ENCODE assay signal across 11 cellular contexts in the genomic region with DNA sequence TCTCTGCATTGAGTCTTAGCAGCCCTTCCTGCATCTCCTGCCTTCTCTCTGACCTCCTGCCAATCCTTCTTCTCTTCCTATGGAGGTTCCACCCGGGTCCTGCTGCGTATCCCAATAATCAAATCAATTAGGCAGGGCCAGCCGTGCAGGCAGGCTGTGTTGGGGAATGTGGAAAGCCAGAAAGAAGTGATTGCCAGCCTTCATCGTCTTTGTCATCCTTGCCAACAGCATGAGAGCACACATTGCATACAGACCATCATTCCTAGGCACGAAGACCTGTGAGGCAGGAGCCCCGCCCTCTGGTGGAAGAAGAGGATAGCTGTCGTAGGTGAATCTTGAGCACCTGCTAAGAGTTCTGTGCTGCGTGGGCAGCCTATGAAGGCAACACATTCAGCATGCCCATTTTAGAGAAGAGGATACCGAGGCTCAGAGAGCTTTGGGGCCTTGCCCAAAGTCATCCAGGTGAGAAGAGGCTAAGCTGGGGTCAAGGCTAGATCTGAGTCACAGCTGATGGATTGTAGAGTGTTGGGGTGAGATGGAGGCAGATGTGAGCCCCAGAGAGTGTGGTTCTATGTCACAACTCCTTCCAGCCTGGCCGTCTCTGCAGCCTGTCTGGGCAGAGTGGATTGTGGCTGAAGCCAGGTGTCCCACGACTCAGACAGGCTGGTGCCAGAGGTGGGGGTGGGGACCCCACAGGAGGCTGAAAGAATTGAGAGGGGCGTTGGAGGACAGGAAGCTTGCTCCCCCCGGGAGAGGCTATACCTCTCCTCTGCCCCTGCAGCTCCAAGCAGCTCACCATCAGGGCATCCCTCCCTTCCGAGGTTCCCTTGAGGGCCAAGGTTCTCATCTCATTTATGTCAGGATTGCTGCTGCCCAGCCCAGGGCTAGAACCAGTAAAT. TPM values are rescaled to one million over a fixed set of nuclear protein-coding genes. Genes with fewer than 3 reads are reported as not detected.
DNase-seq lines count a peak whose midpoint lies in the region; TF ChIP-seq lines count a peak whose summit lies in the region.
"Had no signal": no experiment of that assay in that cellular context is flagged by ENCODE, and none has a peak within 500 bp of the region (broad histone marks: within the 10 kb centered on the region; RNA-seq: fewer than 3 reads in every experiment).

No MANE protein-coding gene starts in this region.

- no peaks in the 10 kb centered on the region for H3K9me3 ChIP-seq in mammary epithelial cell (replicated peaks; ENCODE audit: insufficient read depth, low read length)
- no peaks in the 10 kb centered on the region for H3K9me3 ChIP-seq in mesenchymal stem cell (ENCODE audit: control insufficient read depth, low read length)

- H3K4me1 ChIP-seq in mammary epithelial cell (ENCODE audit: insufficient read depth, low read length) (no peaks in the 10 kb centered on the region), mesenchymal stem cell (ENCODE audit: control insufficient read depth, insufficient read depth, low read depth, low read length) (peaks cover 34% of the 10 kb centered on the region)

- no peak overlapping the region for H4K8ac ChIP-seq in mesenchymal stem cell (ENCODE audit: low read length)

- intact Hi-C loops in mammary epithelial cell (cut with micrococcal nuclease), result loop anchor here (1.0 kb wide), 1 partner anchor 54 kb away; no protein-coding TSS in a partner anchor

- no TSS peak for BruUV-seq in mammary epithelial cell (replicated peaks; lab: Mats Ljungman, UMichigan)

- H3K27me3 ChIP-seq in mammary epithelial cell (ENCODE audit: insufficient read depth, low read length) (peaks cover 4% of the 10 kb centered on the region), mesenchymal stem cell (ENCODE audit: control insufficient read depth in 1 of 2, insufficient read depth in 1 of 2, low read length in 2 of 2) (no peaks in the 10 kb centered on the region)

- in situ Hi-C loops in mammary epithelial cell (cut with MboI; ENCODE audit: low sequenced_read_pairs in 2 of 2), result no loop called here

- CTCF ChIA-PET in mammary epithelial cell (lab: Charles Lee; ENCODE audit: low non-redundant PET), result no interaction called here

- no peaks in the 10 kb centered on the region for H4K20me1 ChIP-seq in mammary epithelial cell (ENCODE audit: insufficient read depth, low read length)

- H2AFZ ChIP-seq in mammary epithelial cell (ENCODE audit: low read depth, low read length), result no peak overlapping the region
- no peak overlapping the region for H2AFZ ChIP-seq in mesenchymal stem cell (ENCODE audit: low read depth, low read length)

- no peak overlapping the region for H2BK15ac ChIP-seq in mesenchymal stem cell (ENCODE audit: low read depth, poor library complexity, severe bottlenecking)

- no peaks in the 10 kb centered on the region for H3K36me3 ChIP-seq in mammary epithelial cell (ENCODE audit: insufficient read depth, low read length)
- peaks cover 13 to 21% of the 10 kb centered on the region in 2 experiments for H3K36me3 ChIP-seq in mesenchymal stem cell (ENCODE audit: control insufficient read depth in 1 of 2, insufficient read depth in 2 of 2, low read depth in 1 of 2, low read length in 2 of 2)

- DNase-seq in SHP77 (lab: John Stamatoyannopoulos, UW) (peak; percentile 10 to 33), SHP77 treated with DMSO at 0.1 percent for 48 hours (lab: John Stamatoyannopoulos, UW) (no peak), HT-29 (ENCODE audit: low spot score) (peak; percentile 29), mammary epithelial cell (peak; percentile 19), amygdala (lab: John Stamatoyannopoulos, UW) (no peak), MV-4-11 (lab: John Stamatoyannopoulos, UW) (no peak), mesenchymal stem cell (no peak)
- peak; percentile 16 for DNase-seq in stimulated activated CD8-positive, alpha-beta memory T cell treated with anti-CD3 and anti-CD28 coated beads, Interleukin-4, amount 100 ng/mL, for 48 hours
- DNase-seq: CD4-positive, CD25-positive, alpha-beta regulatory T cell; effector memory CD8-positive, alpha-beta T cell; NCI-H2171 had no signal

- H3K14ac ChIP-seq in mesenchymal stem cell (ENCODE audit: low read length in 2 of 2), result peak overlapping the region in 1 of 2 experiments; percentile 18

- H2BK12ac ChIP-seq in mesenchymal stem cell (ENCODE audit: low read length in 2 of 2), result no peak overlapping the region

- H3K27ac ChIP-seq in mammary epithelial cell (ENCODE audit: insufficient read depth, low read depth, low read length) (no peak overlapping the region), mesenchymal stem cell (ENCODE audit: low read length, poor library complexity, severe bottlenecking) (no peak overlapping the region)

- no peaks in the 10 kb centered on the region for H3K79me2 ChIP-seq in mammary epithelial cell (ENCODE audit: insufficient read depth, low read length)

- no peak overlapping the region for H2AK5ac ChIP-seq in mesenchymal stem cell (ENCODE audit: low read length, severe bottlenecking)

- H3K4me2 ChIP-seq in mammary epithelial cell (ENCODE audit: insufficient read depth, low read depth, low read length) (no peak overlapping the region), mesenchymal stem cell (ENCODE audit: low read length, poor library complexity, severe bottlenecking) (no peak overlapping the region)

- 76% methylated on average over 12 of the region's 14 CpGs for WGBS in mammary epithelial cell (ENCODE audit: low coverage, missing lambda C conversion rate)
- 82% methylated on average over 12 of the region's 14 CpGs for WGBS in mesenchymal stem cell

- no peak overlapping the region for H4K91ac ChIP-seq in mesenchymal stem cell (ENCODE audit: low read length)

- peaks cover 38% of the 10 kb centered on the region for H3K79me1 ChIP-seq in mesenchymal stem cell (replicated peaks; ENCODE audit: low read length, poor library complexity, severe bottlenecking)

- no peak overlapping the region for H3K9ac ChIP-seq in mammary epithelial cell (ENCODE audit: insufficient read depth, low read length)
- H3K9ac ChIP-seq in mesenchymal stem cell (ENCODE audit: low read length), result no peak overlapping the region

- no peak overlapping the region for H2BK5ac ChIP-seq in mesenchymal stem cell (ENCODE audit: low read depth, low read length, poor library complexity, severe bottlenecking)

- no peak overlapping the region for H3K4ac ChIP-seq in mesenchymal stem cell (ENCODE audit: low read depth in 1 of 2, low read length in 2 of 2)

- no peak overlapping the region for H3K18ac ChIP-seq in mesenchymal stem cell (ENCODE audit: low read depth in 1 of 2, low read length in 2 of 2)

- peak; percentile 31 to 34 for TF ChIP-seq CTCF in mammary epithelial cell (conservative IDR thresholded peaks at IDR 0.05 in 1 of 2, IDR thresholded peaks at IDR 0.05 in 1 of 2; ENCODE audit: extremely low read depth in 1 of 2, insufficient read depth in 1 of 2, low read depth in 1 of 2, low read length in 2 of 2)

- peak overlapping the region in 1 of 2 experiments; percentile 36 for H3K23ac ChIP-seq in mesenchymal stem cell (ENCODE audit: low read length in 2 of 2)

- no peak overlapping the region for H3K4me3 ChIP-seq in mammary epithelial cell (replicated peaks in 1 of 3; ENCODE audit: insufficient read depth in 1 of 3, low read depth in 2 of 3, low read length in 3 of 3)
- no peak overlapping the region for H3K4me3 ChIP-seq in mesenchymal stem cell (ENCODE audit: insufficient read depth in 1 of 2, low read depth in 1 of 2, low read length in 2 of 2)

- no peak overlapping the region for H2BK120ac ChIP-seq in mesenchymal stem cell (ENCODE audit: low read depth, low read length)

- dilution Hi-C loops in mammary epithelial cell (cut with HindIII; ENCODE audit: low sequenced_read_pairs), result no loop called here

RNA-seq across cellular contexts. Expression of a gene that starts 12.7 kb away (rescaled TPM):
- total RNA-seq in HT-29 (2014; rRNA removed; shearing (Covaris generic)), result not detected in 2 replicates
- 1 to 10 TPM; 2.2 to 3.2 TPM for total RNA-seq in mammary epithelial cell
- polyA plus RNA-seq in mammary epithelial cell, result 0.41 TPM
- 1.2 TPM for polyA minus RNA-seq in mammary epithelial cell
- 17.0 TPM for polyA plus RNA-seq in mesenchymal stem cell (2013, experiment 1 of 2)
- 18.2 TPM for polyA plus RNA-seq in mesenchymal stem cell (2013, experiment 2 of 2)

Comparison
In these comparisons a context has a peak if more than half of its experiments do, and no peak if none do; other contexts are left out.
1. DNase-seq: peak in SHP77 (2 of 2), HT-29 (single experiment), mammary epithelial cell (single experiment) and stimulated activated CD8-positive, alpha-beta memory T cell treated with anti-CD3 and anti-CD28 coated beads, Interleukin-4, amount 100 ng/mL, for 48 hours (single experiment); none in SHP77 treated with DMSO at 0.1 percent for 48 hours (single experiment), amygdala (0 of 56), MV-4-11 (single experiment) and mesenchymal stem cell (single experiment).